In the genomic region with DNA sequence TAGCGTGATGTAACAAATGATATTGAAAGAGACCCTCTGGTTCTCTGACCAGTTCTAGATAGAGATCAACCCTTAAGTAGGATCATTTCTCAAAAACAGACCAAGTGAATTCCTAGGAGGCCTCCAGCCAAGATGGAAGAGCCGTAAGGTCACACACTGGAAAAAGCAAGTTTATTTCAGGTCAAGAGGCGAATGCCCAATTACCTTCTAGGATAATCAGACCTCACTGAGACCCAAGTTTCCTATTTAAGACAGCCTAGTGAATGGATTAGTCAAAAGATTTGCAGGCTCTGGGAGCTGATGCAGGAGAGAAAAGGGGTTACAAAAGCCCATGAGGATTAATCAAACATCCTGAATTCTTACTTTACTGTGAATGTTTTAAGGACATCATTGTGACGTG, we compare ENCODE assay signal across 13 cellular contexts.
A peak's percentile ranks its signal among the peaks of the same experiment; 100 is the strongest.
DNase-seq lines count a peak whose midpoint lies in the region; TF ChIP-seq lines count a peak whose summit lies in the region.
"Had no signal": no experiment of that assay in that cellular context is flagged by ENCODE, and none has a peak within 500 bp of the region (broad histone marks: within the 10 kb centered on the region; RNA-seq: fewer than 3 reads in every experiment).

No MANE protein-coding gene starts in this region.

- DNase-seq in HAP-1 (ENCODE audit: low spot score in 2 of 2) (peak; percentile 16 to 44), NCI-H526 treated with DMSO at 0.1 percent for 48 hours (lab: John Stamatoyannopoulos, UW) (peak; percentile 47), SK-N-DZ (ENCODE audit: low spot score) (peak; percentile 83), osteocyte (ENCODE audit: extremely low spot score, unreplicated experiment) (peak; percentile 21), NCI-H748 treated with DMSO at 0.1 percent for 48 hours (lab: John Stamatoyannopoulos, UW) (no peak), NCI-H2107 (lab: John Stamatoyannopoulos, UW) (no peak)
- DNase-seq in activated naive CD8-positive, alpha-beta T cell treated with anti-CD3 and anti-CD28 coated beads for 36 hours = no peak
- DNase-seq: C1 segment of cervical spinal cord; Caco-2; CD4-positive, alpha-beta memory T cell; DMS153; DND-41; H7 had no signal

- H3K27me3 Mint-ChIP-seq in osteocyte (ENCODE audit: unreplicated experiment) = peaks cover 2% of the 10 kb centered on the region
- H3K27me3 Mint-ChIP-seq in activated naive CD8-positive, alpha-beta T cell treated with anti-CD3 and anti-CD28 coated beads for 36 hours = peaks cover 5% of the 10 kb centered on the region

- H3K9me3 ChIP-seq in HAP-1 = no peaks in the 10 kb centered on the region
- H3K9me3 ChIP-seq: Caco-2 had no signal

- no peaks in the 10 kb centered on the region for H3K27me3 ChIP-seq in HAP-1 (ENCODE audit: low read depth)

- H3K36me3 Mint-ChIP-seq in osteocyte (ENCODE audit: unreplicated experiment) = no peaks in the 10 kb centered on the region
- H3K36me3 Mint-ChIP-seq in activated naive CD8-positive, alpha-beta T cell treated with anti-CD3 and anti-CD28 coated beads for 36 hours = no peaks in the 10 kb centered on the region
- H3K36me3 Mint-ChIP-seq: CD4-positive, alpha-beta memory T cell had no signal

- H3K27ac Mint-ChIP-seq in osteocyte (ENCODE audit: unreplicated experiment) = no peak overlapping the region
- no peak overlapping the region for H3K27ac Mint-ChIP-seq in activated naive CD8-positive, alpha-beta T cell treated with anti-CD3 and anti-CD28 coated beads for 36 hours
- H3K27ac Mint-ChIP-seq: CD4-positive, alpha-beta memory T cell had no signal

- H3K4me1 ChIP-seq in HAP-1 = peaks cover 11% of the 10 kb centered on the region

- no peaks in the 10 kb centered on the region for H3K36me3 ChIP-seq in HAP-1 (replicated peaks)

- H3K4me3 ChIP-seq in HAP-1 = no peak overlapping the region

- in situ Hi-C loops in HAP-1 (cut with MboI; ENCODE audit: low sequenced_read_pairs) = no loop called here

- no peaks in the 10 kb centered on the region for H3K4me1 Mint-ChIP-seq in osteocyte (ENCODE audit: unreplicated experiment)
- peaks cover 9% of the 10 kb centered on the region for H3K4me1 Mint-ChIP-seq in activated naive CD8-positive, alpha-beta T cell treated with anti-CD3 and anti-CD28 coated beads for 36 hours

- H3K4me3 Mint-ChIP-seq in osteocyte (ENCODE audit: unreplicated experiment) = no peak overlapping the region
- H3K4me3 Mint-ChIP-seq in activated naive CD8-positive, alpha-beta T cell treated with anti-CD3 and anti-CD28 coated beads for 36 hours = no peak overlapping the region
- H3K4me3 Mint-ChIP-seq: CD4-positive, alpha-beta memory T cell had no signal

- no peaks in the 10 kb centered on the region for H3K9me3 Mint-ChIP-seq in osteocyte (ENCODE audit: unreplicated experiment)
- peaks cover under 1% of the 10 kb centered on the region for H3K9me3 Mint-ChIP-seq in activated naive CD8-positive, alpha-beta T cell treated with anti-CD3 and anti-CD28 coated beads for 36 hours

- TF ChIP-seq CTCF in osteocyte (IDR thresholded peaks at IDR 0.05) = no peak

Comparison
In these comparisons a context has a peak if more than half of its experiments do, and no peak if none do; other contexts are left out.
1. DNase-seq: peak in HAP-1 (2 of 2), NCI-H526 treated with DMSO at 0.1 percent for 48 hours (single experiment), SK-N-DZ (single experiment) and osteocyte (single experiment); none in activated naive CD8-positive, alpha-beta T cell treated with anti-CD3 and anti-CD28 coated beads for 36 hours (single experiment), NCI-H748 treated with DMSO at 0.1 percent for 48 hours (single experiment) and NCI-H2107 (single experiment).